Comparison of ENCODE assay signal across 1 cellular context in the genomic region with DNA sequence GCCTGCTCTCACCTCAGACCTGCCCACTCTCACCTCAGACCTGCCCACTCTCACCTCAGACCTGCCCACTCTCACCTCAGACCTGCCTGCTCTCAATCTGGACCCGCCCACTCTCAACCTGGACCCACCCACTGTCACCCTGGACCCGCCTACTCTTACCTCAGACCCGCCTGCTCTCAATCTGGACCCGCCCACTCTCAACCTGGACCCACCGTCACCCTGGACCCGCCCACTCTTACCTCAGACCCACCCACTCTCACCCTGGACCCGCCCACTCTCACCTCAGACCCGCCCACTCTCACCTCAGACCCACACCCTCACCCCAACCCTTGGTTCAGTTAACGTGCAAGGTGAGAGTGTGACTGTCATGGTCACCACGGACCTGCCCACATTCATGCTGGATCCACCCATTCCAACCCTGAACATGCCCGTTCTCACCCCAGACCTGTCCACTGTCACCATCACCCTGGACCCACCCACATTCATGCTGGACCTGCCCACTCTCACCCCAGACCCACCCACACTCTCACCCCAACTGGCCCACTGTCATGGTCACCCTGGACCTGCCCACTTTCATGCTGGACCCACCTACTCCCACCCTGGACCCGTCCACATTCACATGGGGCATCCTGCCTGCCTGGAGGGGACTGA.
A peak's percentile ranks its signal among the peaks of the same experiment; 100 is the strongest.
TF ChIP-seq lines count a peak whose summit lies in the region.

No MANE protein-coding gene starts in this region.

TF ChIP-seq in HepG2, 621 proteins besides CTCF, POLR2A, EP300 and RAD21:
- TF ChIP-seq AGO1 (IDR thresholded peaks at IDR 0.05; ENCODE audit: low read depth, low read length, poor library complexity, severe bottlenecking) (peak; percentile 14), ZNF775 (CRISPR knock-in tag; IDR thresholded peaks at IDR 0.05; ENCODE audit: borderline replicate concordance) (no peak)
